Comparison of ENCODE assay signal across 22 cellular contexts in genomic region chr10:47113907-47114500, GRCh38.
A peak's percentile ranks its signal among the peaks of the same experiment; 100 is the strongest.
DNase-seq lines count a peak whose midpoint lies in the region; ATAC-seq, FAIRE-seq and TF ChIP-seq lines count a peak whose summit lies in the region.
"Had no signal": no experiment of that assay in that cellular context is flagged by ENCODE, and none has a peak within 500 bp of the region (broad histone marks: within the 10 kb centered on the region; RNA-seq: fewer than 3 reads in every experiment).

No MANE protein-coding gene starts in this region.

- WGBS in K562 (ENCODE audit: insufficient coverage, low coverage, missing lambda C conversion rate), result 1% methylated on average over 4 of the region's 4 CpGs
- WGBS in endodermal cell (ENCODE audit: insufficient coverage in 1 of 2, insufficient read length in 1 of 2), 2 experiments, result 83 to 86% methylated on average over 1 to 3 of the region's 4 CpGs
- 87 to 96% methylated on average over 4 of the region's 4 CpGs for WGBS in lung, 2 donors
- WGBS in H9 (ENCODE audit: extremely low coverage, insufficient read length, low lambda C conversion rate), result no CpG with 5 or more reads among the region's 4 CpGs
- WGBS in thyroid gland, 2 donors, result 88 to 95% methylated on average over 4 of the region's 4 CpGs

- H3K36me3 Mint-ChIP-seq in GM23338 (ENCODE audit: low read depth) (no peaks in the 10 kb centered on the region), endodermal cell (ENCODE audit: low read depth) (no peaks in the 10 kb centered on the region), H9 (ENCODE audit: insufficient read depth in 1 of 3, low read depth in 3 of 3) (no peaks in the 10 kb centered on the region; a peak in 1 of 7 replicates)
- H3K36me3 Mint-ChIP-seq: CD4-positive, alpha-beta memory T cell; IgD-negative memory B cell had no signal

- H2AFZ ChIP-seq in GM23338, result no peak overlapping the region
- no peak overlapping the region for H2AFZ ChIP-seq in K562 (ENCODE audit: low read depth, low read length)
- H2AFZ ChIP-seq in H9 (ENCODE audit: low read length), result no peak overlapping the region

- H3K4me1 ChIP-seq in GM23338 (ENCODE audit: insufficient read depth), result peaks cover 7% of the 10 kb centered on the region; the same call in 1 of the 2 replicates
- no peaks in the 10 kb centered on the region for H3K4me1 ChIP-seq in K562 (replicated peaks in 1 of 2; ENCODE audit: control insufficient read depth in 2 of 2, insufficient read depth in 2 of 2, low read length in 2 of 2)
- no peaks in the 10 kb centered on the region for H3K4me1 ChIP-seq in endodermal cell (ENCODE audit: control insufficient read depth, insufficient read depth, low read length)
- H3K4me1 ChIP-seq in lung (ENCODE audit: control insufficient read depth in 2 of 2, insufficient read depth in 2 of 2, low read length in 2 of 2), result no peaks in the 10 kb centered on the region
- no peaks in the 10 kb centered on the region; the same call in 1 of the 2 replicates for H3K4me1 ChIP-seq in H9 (ENCODE audit: insufficient read depth, low read length)
- H3K4me1 ChIP-seq in thyroid gland, result no peaks in the 10 kb centered on the region
- H3K4me1 ChIP-seq in HAP-1, result no peaks in the 10 kb centered on the region
- H3K4me1 ChIP-seq: A549 had no signal

- H3K9me3 ChIP-seq in K562 (replicated peaks; ENCODE audit: control insufficient read depth, insufficient read depth, low read depth, low read length) (no peaks in the 10 kb centered on the region), endodermal cell (ENCODE audit: control insufficient read depth, low read length) (no peaks in the 10 kb centered on the region), lung (ENCODE audit: control insufficient read depth in 2 of 2, insufficient read depth in 1 of 2, low read length in 1 of 2) (no peaks in the 10 kb centered on the region), H9 (ENCODE audit: control insufficient read depth, low read depth, low read length) (no peaks in the 10 kb centered on the region), thyroid gland (no peaks in the 10 kb centered on the region), HAP-1 (no peaks in the 10 kb centered on the region)

- no peak overlapping the region for H3K4ac ChIP-seq in H9 (ENCODE audit: low read depth, low read length)

- no TSS peak for BruUV-seq in K562 (replicated peaks; lab: Mats Ljungman, UMichigan)

- no peak overlapping the region for H2BK12ac ChIP-seq in H9 (ENCODE audit: insufficient read length, low read depth, low read length)

- H3K4me2 ChIP-seq in GM23338 (0 out of 2 replicates have a peak overlapping the region, but pooled peaks have one; percentile 24), K562 (ENCODE audit: insufficient read depth, low read length) (no peak overlapping the region), H9 (ENCODE audit: insufficient read depth, insufficient read length, low read length) (no peak overlapping the region)
- H3K4me2 ChIP-seq: A549 had no signal

- H4K5ac ChIP-seq in H9 (ENCODE audit: insufficient read length, low read depth, low read length), result no peak overlapping the region

- H3K27me3 Mint-ChIP-seq in GM23338 (ENCODE audit: insufficient read depth, low read depth, poor library complexity) (no peaks in the 10 kb centered on the region), endodermal cell (ENCODE audit: insufficient read depth) (peaks cover 2% of the 10 kb centered on the region), H9 (ENCODE audit: low read depth) (peaks cover 30% of the 10 kb centered on the region)
- H3K27me3 Mint-ChIP-seq: CD4-positive, alpha-beta memory T cell had no signal

- TF ChIP-seq CTCF in GM23338 (conservative IDR thresholded peaks at IDR 0.05; ENCODE audit: low read depth in 2 of 2) (no peak), K562 (IDR thresholded peaks at IDR 0.05 in 2 of 3, conservative IDR thresholded peaks at IDR 0.05 in 1 of 3; ENCODE audit: insufficient read depth in 2 of 3, low read depth in 1 of 3, low read length in 3 of 3) (no peak), endodermal cell (conservative IDR thresholded peaks at IDR 0.05) (no peak), lung (IDR thresholded peaks at IDR 0.05; ENCODE audit: control extremely low read depth, extremely low read depth) (no peak), H9 (conservative IDR thresholded peaks at IDR 0.05) (no peak), thyroid gland (IDR thresholded peaks at IDR 0.05) (no peak)

- H3K27ac Mint-ChIP-seq in GM23338, result no peak overlapping the region; the same call in 1 of the 2 replicates
- H3K27ac Mint-ChIP-seq in endodermal cell, result no peak overlapping the region
- no peak overlapping the region for H3K27ac Mint-ChIP-seq in H9
- H3K27ac Mint-ChIP-seq: CD4-positive, alpha-beta memory T cell; HFFc6; IgD-negative memory B cell had no signal

- peak; percentile 77 for ATAC-seq in GM23338
- ATAC-seq in K562, result no peak
- no peak for ATAC-seq in lung (ENCODE audit: insufficient read depth, low FRiP score)
- ATAC-seq: A549, GM12878, HCT116 had no signal

- H3K9me2 ChIP-seq in GM23338 (ENCODE audit: insufficient read depth), result peaks cover 3% of the 10 kb centered on the region; the same call in 1 of the 2 replicates

- in situ Hi-C loops in K562 (cut with MboI) (no loop called here), HAP-1 (cut with MboI; ENCODE audit: low sequenced_read_pairs) (no loop called here)

- no peak overlapping the region for H3K56ac ChIP-seq in H9 (ENCODE audit: insufficient read length, low read depth, low read length)

- no peak for FAIRE-seq in K562 (lab: Jason Lieb, UNC)
- FAIRE-seq: A549, GM12878, HTR-8/SVneo had no signal

- no peaks in the 10 kb centered on the region for H3K79me1 ChIP-seq in H9 (ENCODE audit: insufficient read depth, low read depth, low read length, poor library complexity, severe bottlenecking)

- H2BK20ac ChIP-seq in H9 (ENCODE audit: low read depth, low read length, poor library complexity, severe bottlenecking), result no peak overlapping the region

- CTCF ChIA-PET in K562 (lab: Yijun Ruan, JAX; ENCODE audit: low intra/inter-chr PET ratio), result no interaction called here

- no peaks in the 10 kb centered on the region for H3K27me3 ChIP-seq in GM23338 (ENCODE audit: insufficient read depth)
- peaks cover 8 to 27% of the 10 kb centered on the region in 2 experiments; a peak in 4 of 5 replicates for H3K27me3 ChIP-seq in K562 (ENCODE audit: control insufficient read depth in 2 of 2, insufficient read depth in 2 of 2, low read length in 2 of 2)
- H3K27me3 ChIP-seq in endodermal cell (ENCODE audit: control insufficient read depth, insufficient read depth, low read length, poor library complexity, severe bottlenecking), result no peaks in the 10 kb centered on the region
- no peaks in the 10 kb centered on the region for H3K27me3 ChIP-seq in lung (ENCODE audit: control insufficient read depth, insufficient read depth)
- H3K27me3 ChIP-seq in H9 (ENCODE audit: insufficient read depth, low read length), result no peaks in the 10 kb centered on the region; the same call in 1 of the 2 replicates
- no peaks in the 10 kb centered on the region for H3K27me3 ChIP-seq in thyroid gland
- H3K27me3 ChIP-seq in HAP-1 (ENCODE audit: low read depth), result no peaks in the 10 kb centered on the region

- H4K8ac ChIP-seq in H9 (replicated peaks; ENCODE audit: insufficient read length, low read depth, low read length), result no peak overlapping the region

- H3K4me1 Mint-ChIP-seq in GM23338 (peaks cover 17% of the 10 kb centered on the region), endodermal cell (no peaks in the 10 kb centered on the region), H9 (peaks cover 8 to 20% of the 10 kb centered on the region in 2 experiments)

- no peak overlapping the region for H3K23ac ChIP-seq in H9 (ENCODE audit: insufficient read length, low read depth, low read length)

- no peaks in the 10 kb centered on the region for H3K36me3 ChIP-seq in GM23338 (ENCODE audit: insufficient read depth)
- no peaks in the 10 kb centered on the region for H3K36me3 ChIP-seq in K562 (ENCODE audit: control insufficient read depth, insufficient read depth, low read length)
- no peaks in the 10 kb centered on the region for H3K36me3 ChIP-seq in endodermal cell (ENCODE audit: control insufficient read depth, insufficient read depth, low read length)
- H3K36me3 ChIP-seq in lung (ENCODE audit: control insufficient read depth in 2 of 2, insufficient read depth in 2 of 2, low read length in 2 of 2), result no peaks in the 10 kb centered on the region
- H3K36me3 ChIP-seq in thyroid gland, result no peaks in the 10 kb centered on the region
- no peaks in the 10 kb centered on the region for H3K36me3 ChIP-seq in HAP-1 (replicated peaks)

- H3K9me1 ChIP-seq in K562 (ENCODE audit: control insufficient read depth, insufficient read depth, low read length), result no peaks in the 10 kb centered on the region

- peaks cover 3% of the 10 kb centered on the region for H3K23me2 ChIP-seq in H9 (ENCODE audit: insufficient read length, low read depth, low read length, poor library complexity, severe bottlenecking)

- intact Hi-C loops in K562 (cut with micrococcal nuclease) (no loop called here), thyroid gland (cut with DNase I) (no loop called here)

- POLR2A ChIA-PET in K562 (lab: Yijun Ruan, JAX), result interaction anchor here (1.0 to 1.3 kb wide), 4 partner anchors 9 to 20 kb away, joined by 3 to 4 read pairs (median 4); no protein-coding TSS in a partner anchor

- no peak overlapping the region for H4K91ac ChIP-seq in H9 (ENCODE audit: insufficient read length, low read depth, low read length)

- no peak overlapping the region for H3T11ph ChIP-seq in H9 (ENCODE audit: low read length)

- H3K79me2 ChIP-seq in GM23338 (replicated peaks; ENCODE audit: insufficient read depth) (no peaks in the 10 kb centered on the region), K562 (ENCODE audit: control insufficient read depth, insufficient read depth, low read length) (no peaks in the 10 kb centered on the region), H9 (ENCODE audit: insufficient read depth, low read length) (no peaks in the 10 kb centered on the region)

- H4K20me1 ChIP-seq in GM23338 (replicated peaks; ENCODE audit: insufficient read depth) (no peaks in the 10 kb centered on the region), K562 (replicated peaks; ENCODE audit: control insufficient read depth, insufficient read depth, low read length) (no peaks in the 10 kb centered on the region), H9 (ENCODE audit: control insufficient read depth, insufficient read depth, insufficient read length) (no peaks in the 10 kb centered on the region)

- peak; percentile 30 for DNase-seq in GM23338 (ENCODE audit: low spot score)
- DNase-seq in K562 (ENCODE audit: extremely low read depth in 1 of 4, low spot score in 3 of 4), result no peak
- DNase-seq in endodermal cell, result peak; percentile 24
- DNase-seq in lung (ENCODE audit: low spot score), result peak; percentile 11
- DNase-seq in H9, result no peak
- no peak for DNase-seq in thyroid gland
- no peak for DNase-seq in HAP-1 (ENCODE audit: low spot score in 2 of 2)
- DNase-seq in CD1c-positive myeloid dendritic cell (ENCODE audit: extremely low spot score), result no peak
- DNase-seq: AML-193; CD4-positive, alpha-beta memory T cell; DMS153; DND-41; EL; HFFc6 had no signal

- 0 out of 3 replicates have a peak, but pooled peaks cover 4% of the 10 kb centered on the region for H3K9me3 Mint-ChIP-seq in GM23338
- no peaks in the 10 kb centered on the region for H3K9me3 Mint-ChIP-seq in endodermal cell
- H3K9me3 Mint-ChIP-seq in H9, result no peaks in the 10 kb centered on the region
- H3K9me3 Mint-ChIP-seq: HFFc6, IgD-negative memory B cell had no signal

- H3K4me3 ChIP-seq in GM23338 (no peak overlapping the region), K562 (no peak overlapping the region), endodermal cell (ENCODE audit: low read length) (no peak overlapping the region), lung (no peak overlapping the region), thyroid gland (replicated peaks in 1 of 3) (no peak overlapping the region), HAP-1 (no peak overlapping the region)
- H3K4me3 ChIP-seq: A549, GM12878 had no signal

- no peak overlapping the region for H2BK15ac ChIP-seq in H9 (ENCODE audit: low read depth, low read length)

- no peak overlapping the region for H2AK5ac ChIP-seq in H9 (ENCODE audit: insufficient read length, low read length)

- no peak overlapping the region for H3K18ac ChIP-seq in H9 (ENCODE audit: insufficient read length, low read depth, low read length)

- H2BK120ac ChIP-seq in H9 (ENCODE audit: low read depth, low read length, poor library complexity, severe bottlenecking), result no peak overlapping the region

- no peak overlapping the region for H3K4me3 Mint-ChIP-seq in GM23338
- H3K4me3 Mint-ChIP-seq in endodermal cell, result no peak overlapping the region
- H3K4me3 Mint-ChIP-seq in H9, result no peak overlapping the region
- H3K4me3 Mint-ChIP-seq: CD4-positive, alpha-beta memory T cell; HFFc6; IgD-negative memory B cell had no signal

- TF ChIP-seq EP300 in K562 (IDR thresholded peaks at IDR 0.05; ENCODE audit: low read length), result no peak

- no peak overlapping the region for H2BK5ac ChIP-seq in H9 (ENCODE audit: insufficient read length, low read length)

- TF ChIP-seq POLR2A in K562 (conservative IDR thresholded peaks at IDR 0.05) (no peak), thyroid gland (IDR thresholded peaks at IDR 0.05) (no peak)

- H3K27ac ChIP-seq in GM23338 (ENCODE audit: low read depth) (no peak overlapping the region), K562 (ENCODE audit: extremely low read depth, low read depth, low read length) (no peak overlapping the region), endodermal cell (ENCODE audit: low read depth, low read length) (no peak overlapping the region), lung (ENCODE audit: low read depth in 1 of 2, low read length in 1 of 2) (no peak overlapping the region), H9 (ENCODE audit: insufficient read length, low read depth, low read length) (no peak overlapping the region), thyroid gland (no peak overlapping the region)
- H3K27ac ChIP-seq: 22Rv1, A549, C4-2B, HL-60 had no signal

- no peak for TF ChIP-seq RAD21 in K562 (CRISPR knock-in tag; conservative IDR thresholded peaks at IDR 0.05 in 1 of 2, IDR thresholded peaks at IDR 0.05 in 1 of 2)

- H3K9ac ChIP-seq in K562 (ENCODE audit: insufficient read depth in 1 of 2, low read depth in 2 of 2, low read length in 2 of 2) (no peak overlapping the region), endodermal cell (ENCODE audit: extremely low read depth, low read length, poor library complexity, severe bottlenecking) (no peak overlapping the region), H9 (ENCODE audit: extremely low read depth, insufficient read length, low read length) (no peak overlapping the region)

- no peak overlapping the region for H3K14ac ChIP-seq in H9 (ENCODE audit: insufficient read depth, low read length)

- H3F3A ChIP-seq in GM23338 (replicated peaks; ENCODE audit: low read depth), result no peaks in the 10 kb centered on the region

Comparison
In these comparisons a context has a peak if more than half of its experiments do, and no peak if none do; other contexts are left out.
1. DNase-seq: peak in GM23338 (single experiment), endodermal cell (single experiment) and lung (single experiment); none in K562 (0 of 4), H9 (single experiment), thyroid gland (0 of 2), HAP-1 (0 of 2) and CD1c-positive myeloid dendritic cell (single experiment).